15 cellular contexts compared by ENCODE assay signal in genomic region chr17:45220079-45220478, GRCh38. TPM values are rescaled to one million over a fixed set of nuclear protein-coding genes. Genes with fewer than 3 reads are reported as not detected.
A peak's percentile ranks its signal among the peaks of the same experiment; 100 is the strongest.
DNase-seq lines count a peak whose midpoint lies in the region; ATAC-seq and TF ChIP-seq lines count a peak whose summit lies in the region.
"Had no signal": no experiment of that assay in that cellular context is flagged by ENCODE, and none has a peak within 500 bp of the region (broad histone marks: within the 10 kb centered on the region; RNA-seq: fewer than 3 reads in every experiment).

No MANE protein-coding gene starts in this region.

- no peaks in the 10 kb centered on the region for H3K9me3 Mint-ChIP-seq in activated naive CD4-positive, alpha-beta T cell treated with anti-CD3 and anti-CD28 coated beads for 36 hours
- no peaks in the 10 kb centered on the region for H3K9me3 Mint-ChIP-seq in immature natural killer cell
- H3K9me3 Mint-ChIP-seq in type B pancreatic cell = no peaks in the 10 kb centered on the region
- no peaks in the 10 kb centered on the region for H3K9me3 Mint-ChIP-seq in progenitor cell of endocrine pancreas (ENCODE audit: low read depth)

- peak overlapping the region; percentile 88 for H3K27ac Mint-ChIP-seq in activated naive CD4-positive, alpha-beta T cell treated with anti-CD3 and anti-CD28 coated beads for 36 hours
- peak overlapping the region; percentile 96 for H3K27ac Mint-ChIP-seq in T-helper 17 cell
- H3K27ac Mint-ChIP-seq in immature natural killer cell = peak overlapping the region; percentile 75 to 91 (median 84)
- peak overlapping the region; percentile 41 for H3K27ac Mint-ChIP-seq in type B pancreatic cell
- no peak overlapping the region for H3K27ac Mint-ChIP-seq in progenitor cell of endocrine pancreas

- intact Hi-C loops in activated naive CD4-positive, alpha-beta T cell treated with anti-CD3 and anti-CD28 coated beads for 36 hours (cut with micrococcal nuclease) = loop anchor here (10.0 kb wide), 1 partner anchor 1005 kb away; the partner anchor contains the start of gene UBTF

- H3K4me1 Mint-ChIP-seq in activated naive CD4-positive, alpha-beta T cell treated with anti-CD3 and anti-CD28 coated beads for 36 hours (ENCODE audit: low read depth) = peaks cover 30% of the 10 kb centered on the region
- H3K4me1 Mint-ChIP-seq in T-helper 17 cell = peaks cover 37% of the 10 kb centered on the region
- H3K4me1 Mint-ChIP-seq in immature natural killer cell = peaks cover 50 to 53% of the 10 kb centered on the region in 2 donors
- peaks cover 5% of the 10 kb centered on the region for H3K4me1 Mint-ChIP-seq in type B pancreatic cell (ENCODE audit: unreplicated experiment)
- H3K4me1 Mint-ChIP-seq in progenitor cell of endocrine pancreas (ENCODE audit: low read depth) = no peaks in the 10 kb centered on the region

- DNase-seq in activated naive CD4-positive, alpha-beta T cell treated with anti-CD3 and anti-CD28 coated beads for 36 hours = no peak
- no peak for DNase-seq in activated naive CD4-positive, alpha-beta T cell treated with anti-CD3 and anti-CD28 coated beads, Interleukin-2, amount 50 U/mL, for 16 hours
- no peak for DNase-seq in T-helper 17 cell
- no peak for DNase-seq in immature natural killer cell
- DNase-seq in type B pancreatic cell (ENCODE audit: extremely low spot score, unreplicated experiment) = no peak
- no peak for DNase-seq in progenitor cell of endocrine pancreas (ENCODE audit: low spot score, unreplicated experiment)
- no peak for DNase-seq in activated gamma-delta T cell treated with Interleukin-2 at 50 U/mL for 16 hours
- DNase-seq in islet precursor cell = no peak
- DNase-seq: amniotic stem cell, left cardiac atrium, NCI-H82, T-helper 9 cell had no signal

- no peak for TF ChIP-seq CTCF in type B pancreatic cell (conservative IDR thresholded peaks at IDR 0.05)
- no peak for TF ChIP-seq CTCF in progenitor cell of endocrine pancreas (IDR thresholded peaks at IDR 0.05; ENCODE audit: unreplicated experiment)

- ATAC-seq in T-helper 17 cell = no peak

- no peaks in the 10 kb centered on the region for H3K9me3 ChIP-seq in T-helper 17 cell (ENCODE audit: control insufficient read depth, low read length, poor library complexity, severe bottlenecking)
- H3K9me3 ChIP-seq: esophagus muscularis mucosa had no signal

- H3K36me3 Mint-ChIP-seq in activated naive CD4-positive, alpha-beta T cell treated with anti-CD3 and anti-CD28 coated beads for 36 hours (ENCODE audit: low read depth) = peaks cover 58% of the 10 kb centered on the region
- peaks cover 11% of the 10 kb centered on the region for H3K36me3 Mint-ChIP-seq in T-helper 17 cell (ENCODE audit: low read depth)
- peaks cover 4 to 13% (median 8%) of the 10 kb centered on the region in 3 donors for H3K36me3 Mint-ChIP-seq in immature natural killer cell
- no peaks in the 10 kb centered on the region for H3K36me3 Mint-ChIP-seq in type B pancreatic cell
- H3K36me3 Mint-ChIP-seq in progenitor cell of endocrine pancreas (ENCODE audit: insufficient read depth) = no peaks in the 10 kb centered on the region

- H3K4me3 Mint-ChIP-seq in activated naive CD4-positive, alpha-beta T cell treated with anti-CD3 and anti-CD28 coated beads for 36 hours = peak overlapping the region; percentile 86
- H3K4me3 Mint-ChIP-seq in T-helper 17 cell (peak overlapping the region; percentile 87), immature natural killer cell (peak overlapping the region; percentile 74 to 87 (median 83)), type B pancreatic cell (no peak overlapping the region), progenitor cell of endocrine pancreas (ENCODE audit: low read depth) (no peak overlapping the region)

- CTCF ChIA-PET in activated naive CD4-positive, alpha-beta T cell treated with anti-CD3 and anti-CD28 coated beads for 36 hours (lab: Charles Lee) = interaction anchor here (0.6 to 15.6 kb wide), 23 partner anchors 12 to 194 kb away, joined by 3 to 412 read pairs (median 6); partner anchors contain the start of genes ACBD4, HEXIM1 and SPATA32

- H3K27me3 Mint-ChIP-seq in activated naive CD4-positive, alpha-beta T cell treated with anti-CD3 and anti-CD28 coated beads for 36 hours (ENCODE audit: low read depth) = no peaks in the 10 kb centered on the region
- H3K27me3 Mint-ChIP-seq in T-helper 17 cell (no peaks in the 10 kb centered on the region), immature natural killer cell (ENCODE audit: low read depth in 3 of 3) (peaks cover 13 to 31% (median 20%) of the 10 kb centered on the region in 3 donors), type B pancreatic cell (peaks cover 61% of the 10 kb centered on the region), progenitor cell of endocrine pancreas (peaks cover 58% of the 10 kb centered on the region)

RNA-seq across cellular contexts. Expression of gene FMNL1, which starts 1.6 kb away (rescaled TPM):
- total RNA-seq in activated naive CD4-positive, alpha-beta T cell treated with anti-CD3 and anti-CD28 coated beads for 36 hours = 100 to 1,000 TPM; 228 to 242 TPM
- total RNA-seq in T-helper 17 cell (100 to 1,000 TPM; 509 to 550 TPM), type B pancreatic cell (ENCODE audit: low replicate concordance) (1.9 and 6.0 TPM in 2 replicates), progenitor cell of endocrine pancreas (3.2 and 3.3 TPM in 2 replicates)
- polyA plus RNA-seq in immature natural killer cell = 10 to 100 TPM; 17.6 to 66.7 (median 25.3) TPM

RNA-seq across cellular contexts. Expression of gene SPATA32, which starts 41.8 kb away (rescaled TPM):
- under 1 TPM in 1 of 2 experiments, not detected in 1; 0.12 TPM for total RNA-seq in activated naive CD4-positive, alpha-beta T cell treated with anti-CD3 and anti-CD28 coated beads for 36 hours
- total RNA-seq in T-helper 17 cell = under 1 TPM in 1 of 2 donors, not detected in 1; 0.17 TPM
- under 1 TPM in 1 of 3 donors, not detected in 2; 0.16 TPM for polyA plus RNA-seq in immature natural killer cell
- total RNA-seq in type B pancreatic cell (ENCODE audit: low replicate concordance) = not detected in 2 replicates
- 0.24 TPM in 1 of 2 replicates, not detected in the other for total RNA-seq in progenitor cell of endocrine pancreas
- total RNA-seq: esophagus muscularis mucosa, left cardiac atrium, skeletal muscle tissue had no signal
- polyA plus RNA-seq: AG04450 had no signal

RNA-seq across cellular contexts. Expression of gene HEXIM2, which starts 58.4 kb away (rescaled TPM):
- 1 to 10 TPM; 3.5 TPM for total RNA-seq in activated naive CD4-positive, alpha-beta T cell treated with anti-CD3 and anti-CD28 coated beads for 36 hours
- total RNA-seq in T-helper 17 cell = 10 to 100 TPM in 1 of 2 donors, 1 to 10 TPM in 1; 1.5 to 12.3 TPM
- 1 to 10 TPM; 1.9 to 7.4 (median 5.6) TPM for polyA plus RNA-seq in immature natural killer cell
- 5.3 and 11.5 TPM in 2 replicates for total RNA-seq in type B pancreatic cell (ENCODE audit: low replicate concordance)
- 9.3 and 11.9 TPM in 2 replicates for total RNA-seq in progenitor cell of endocrine pancreas

Comparison
In these comparisons a context has a peak if more than half of its experiments do, and no peak if none do; other contexts are left out.
1. H3K4me3 Mint-ChIP-seq: peak in activated naive CD4-positive, alpha-beta T cell treated with anti-CD3 and anti-CD28 coated beads for 36 hours (single experiment), T-helper 17 cell (single experiment) and immature natural killer cell (5 of 5); none in type B pancreatic cell (single experiment) and progenitor cell of endocrine pancreas (single experiment).
2. RNA of gene FMNL1, which starts 1.6 kb away (total RNA-seq): 509 to 550 TPM in T-helper 17 cell and 228 to 242 TPM in activated naive CD4-positive, alpha-beta T cell treated with anti-CD3 and anti-CD28 coated beads for 36 hours; 3.2 to 3.3 TPM in progenitor cell of endocrine pancreas and 1.9 to 6.0 TPM in type B pancreatic cell; every median in the first group is over 10 times any median in the second.